Comparison of ENCODE assay signal across 32 cellular contexts in genomic region chr20:38610521-38610920, GRCh38. TPM values are rescaled to one million over a fixed set of nuclear protein-coding genes. Genes with fewer than 3 reads are reported as not detected.
DNase-seq lines count a peak whose midpoint lies in the region; ATAC-seq, FAIRE-seq and TF ChIP-seq lines count a peak whose summit lies in the region.
"Had no signal": no experiment of that assay in that cellular context is flagged by ENCODE, and none has a peak within 500 bp of the region (broad histone marks: within the 10 kb centered on the region; RNA-seq: fewer than 3 reads in every experiment).

No MANE protein-coding gene starts in this region.

- no peaks in the 10 kb centered on the region for H3K36me3 Mint-ChIP-seq in astrocyte (ENCODE audit: low read depth, unreplicated experiment)
- H3K36me3 Mint-ChIP-seq: activated naive CD8-positive, alpha-beta T cell treated with anti-CD3 and anti-CD28 coated beads, Interleukin-2, amount 10 ng/mL, durations not matched to agents 7 days and 5 days; brain had no signal

- peaks cover 4% of the 10 kb centered on the region for H3K4me1 ChIP-seq in astrocyte (ENCODE audit: insufficient read depth, low read length)
- H3K4me1 ChIP-seq in aorta (ENCODE audit: control insufficient read depth in 1 of 2, insufficient read depth in 2 of 2, low read length in 2 of 2) = no peaks in the 10 kb centered on the region
- H3K4me1 ChIP-seq: colonic mucosa, HAP-1, left lung, parathyroid adenoma, sigmoid colon, suprapubic skin, vagina had no signal

- H3K27ac Mint-ChIP-seq in astrocyte (ENCODE audit: unreplicated experiment) = peak overlapping the region; percentile 79
- H3K27ac Mint-ChIP-seq: activated CD4-positive, alpha-beta T cell treated with anti-CD3 and anti-CD28 coated beads, Interleukin-2, amount 10 ng/mL, durations not matched to agents 7 days and 5 days; activated naive CD8-positive, alpha-beta T cell treated with anti-CD3 and anti-CD28 coated beads, Interleukin-2, amount 10 ng/mL, durations not matched to agents 7 days and 5 days; brain; nephron progenitor cell; T-helper 2 cell treated with Interferon-gamma antibody and Interleukin-4, amounts not matched to agents 5 μg/mL and 100 μg/mL, for 36 hours had no signal

- no peak for TF ChIP-seq CTCF in astrocyte (IDR thresholded peaks at IDR 0.05; ENCODE audit: insufficient read depth, low read depth, low read length)

- no peak overlapping the region for H3K9ac ChIP-seq in astrocyte (ENCODE audit: low read length)
- H3K9ac ChIP-seq: parathyroid adenoma had no signal

- no peaks in the 10 kb centered on the region for H3K27me3 Mint-ChIP-seq in astrocyte (ENCODE audit: low read depth, unreplicated experiment)

- H3K4me3 Mint-ChIP-seq in astrocyte (ENCODE audit: unreplicated experiment) = no peak overlapping the region
- H3K4me3 Mint-ChIP-seq: activated CD4-positive, alpha-beta T cell treated with anti-CD3 and anti-CD28 coated beads, Interleukin-2, amount 10 ng/mL, durations not matched to agents 7 days and 5 days; activated naive CD8-positive, alpha-beta T cell treated with anti-CD3 and anti-CD28 coated beads, Interleukin-2, amount 10 ng/mL, durations not matched to agents 7 days and 5 days; brain; nephron progenitor cell; T-helper 2 cell treated with Interferon-gamma antibody and Interleukin-4, amounts not matched to agents 5 μg/mL and 100 μg/mL, for 36 hours had no signal

- peaks cover 7% of the 10 kb centered on the region for H3K9me3 Mint-ChIP-seq in astrocyte (ENCODE audit: unreplicated experiment)
- H3K9me3 Mint-ChIP-seq: activated CD4-positive, alpha-beta T cell treated with anti-CD3 and anti-CD28 coated beads, Interleukin-2, amount 10 ng/mL, durations not matched to agents 7 days and 5 days; activated naive CD8-positive, alpha-beta T cell treated with anti-CD3 and anti-CD28 coated beads, Interleukin-2, amount 10 ng/mL, durations not matched to agents 7 days and 5 days; nephron progenitor cell; T-helper 2 cell treated with Interferon-gamma antibody and Interleukin-4, amounts not matched to agents 5 μg/mL and 100 μg/mL, for 36 hours had no signal

- in situ Hi-C loops in ACHN (cut with HindIII; ENCODE audit: low pct_ligation_motif_present, low pct_unique_long_range_greater_than_20kb, low sequenced_read_pairs) = no loop called here

- ATAC-seq in HG03571 (IDR thresholded peaks at IDR 0.05; ENCODE audit: unreplicated experiment) (no peak), aorta (ENCODE audit: low FRiP score) (no peak)
- ATAC-seq: left lung, Panc1 had no signal

- intact Hi-C loops in aorta (cut with DNase I) = no loop called here

- H3K4me2 ChIP-seq in astrocyte (ENCODE audit: low read length) = peak overlapping the region; percentile 39

- DNase-seq in ACHN (peak; percentile 61), HS-27A (ENCODE audit: low read depth) (peak; percentile 30), astrocyte (ENCODE audit: low read depth) (peak; percentile 66), iris pigment epithelial cell (ENCODE audit: low read depth) (peak; percentile 49), NCI-H187 treated with DMSO at 0.1 percent for 48 hours (lab: John Stamatoyannopoulos, UW) (no peak), aorta (no peak), GOT3 (lab: John Stamatoyannopoulos, UW) (no peak)
- DNase-seq: activated CD4-positive, alpha-beta T cell treated with anti-CD3 and anti-CD28 coated beads, Interleukin-2, amount 10 ng/mL, durations not matched to agents 7 days and 5 days; activated effector memory CD4-positive, alpha-beta T cell treated with Interleukin-2 at 50 U/mL for 16 hours; activated naive CD8-positive, alpha-beta T cell treated with anti-CD3 and anti-CD28 coated beads, Interleukin-2, amount 10 ng/mL, durations not matched to agents 7 days and 5 days; colonic mucosa; DMS 273 treated with DMSO at 0.1 percent for 48 hours; GDM1; head of caudate nucleus; left lung; NCI-H1092 treated with DMSO at 0.1 percent for 48 hours; NCI-H2081; nephron progenitor cell; sigmoid colon had no signal

- H2AFZ ChIP-seq in astrocyte (ENCODE audit: low read depth, low read length) = peak overlapping the region; percentile 33
- H2AFZ ChIP-seq: parathyroid adenoma had no signal

- WGBS in aorta, 2 donors = 44 to 56% methylated on average over 5 of the region's 5 CpGs

- no peaks in the 10 kb centered on the region for H3K79me2 ChIP-seq in astrocyte (ENCODE audit: insufficient read depth, low read length)
- H3K79me2 ChIP-seq: parathyroid adenoma had no signal

- H3K4me1 Mint-ChIP-seq in astrocyte (ENCODE audit: low read depth, unreplicated experiment) = no peaks in the 10 kb centered on the region
- H3K4me1 Mint-ChIP-seq: activated CD4-positive, alpha-beta T cell treated with anti-CD3 and anti-CD28 coated beads, Interleukin-2, amount 10 ng/mL, durations not matched to agents 7 days and 5 days; activated naive CD8-positive, alpha-beta T cell treated with anti-CD3 and anti-CD28 coated beads, Interleukin-2, amount 10 ng/mL, durations not matched to agents 7 days and 5 days; brain had no signal

- H3K9me3 ChIP-seq in astrocyte (ENCODE audit: insufficient read depth, low read depth, low read length) = no peaks in the 10 kb centered on the region
- H3K9me3 ChIP-seq in aorta (ENCODE audit: control insufficient read depth, low read length) = peaks cover 4% of the 10 kb centered on the region
- H3K9me3 ChIP-seq: colonic mucosa, HAP-1, left lung, sigmoid colon, suprapubic skin, vagina had no signal

- H4K20me1 ChIP-seq in astrocyte (ENCODE audit: insufficient read depth, low read length) = no peaks in the 10 kb centered on the region

- peaks cover 8% of the 10 kb centered on the region for H3K27me3 ChIP-seq in astrocyte (ENCODE audit: insufficient read depth, low read length)
- peaks cover 0 to 3% of the 10 kb centered on the region in 2 donors for H3K27me3 ChIP-seq in aorta (ENCODE audit: control insufficient read depth in 1 of 2, insufficient read depth in 2 of 2, low read length in 1 of 2)
- H3K27me3 ChIP-seq: colonic mucosa, vagina had no signal

- H3K4me3 ChIP-seq in astrocyte (ENCODE audit: insufficient read depth, low read depth, low read length) (no peak overlapping the region), aorta (ENCODE audit: low read length in 2 of 2) (no peak overlapping the region)
- H3K4me3 ChIP-seq: colonic mucosa, HAP-1, left lung, sigmoid colon, suprapubic skin, vagina had no signal

- H3K27ac ChIP-seq in astrocyte (ENCODE audit: low read depth, low read length) (no peak overlapping the region), aorta (ENCODE audit: low read depth in 1 of 2, low read length in 2 of 2) (no peak overlapping the region)
- H3K27ac ChIP-seq: C4-2B, colonic mucosa, left lung, parathyroid adenoma, sigmoid colon, suprapubic skin, vagina, VCaP had no signal

- no peak for FAIRE-seq in astrocyte (lab: Jason Lieb, UNC)
- FAIRE-seq: GM18507 had no signal

- H3K36me3 ChIP-seq in astrocyte (ENCODE audit: insufficient read depth, low read length) = no peaks in the 10 kb centered on the region
- H3K36me3 ChIP-seq in aorta (ENCODE audit: control insufficient read depth in 1 of 2, insufficient read depth in 2 of 2, low read length in 1 of 2) = no peaks in the 10 kb centered on the region
- H3K36me3 ChIP-seq: colonic mucosa, HAP-1, left lung, sigmoid colon, suprapubic skin, vagina had no signal

RNA-seq across cellular contexts. Expression of gene ARHGAP40, which starts 8.9 kb away (rescaled TPM):
- total RNA-seq in astrocyte (0.27 TPM in 1 of 2 replicates, not detected in the other), aorta (not detected)
- not detected for polyA plus RNA-seq in aorta
- total RNA-seq: activated CD4-positive, alpha-beta T cell treated with anti-CD3 and anti-CD28 coated beads, Interleukin-2, amount 10 ng/mL, durations not matched to agents 7 days and 5 days; activated naive CD8-positive, alpha-beta T cell treated with anti-CD3 and anti-CD28 coated beads, Interleukin-2, amount 10 ng/mL, durations not matched to agents 7 days and 5 days; colonic mucosa; sigmoid colon had no signal
- polyA plus RNA-seq: AG04450, sigmoid colon had no signal

RNA-seq across cellular contexts. Expression of gene ADIG, which starts 29.5 kb away (rescaled TPM):
- total RNA-seq in astrocyte (not detected in 2 replicates), aorta (not detected)
- not detected for polyA plus RNA-seq in aorta
- total RNA-seq: activated CD4-positive, alpha-beta T cell treated with anti-CD3 and anti-CD28 coated beads, Interleukin-2, amount 10 ng/mL, durations not matched to agents 7 days and 5 days; activated naive CD8-positive, alpha-beta T cell treated with anti-CD3 and anti-CD28 coated beads, Interleukin-2, amount 10 ng/mL, durations not matched to agents 7 days and 5 days; colonic mucosa; left lung; sigmoid colon; SK-MEL-5; suprapubic skin; vagina had no signal
- polyA plus RNA-seq: AG04450, sigmoid colon had no signal

Comparison
In these comparisons a context has a peak if more than half of its experiments do, and no peak if none do; other contexts are left out.
1. DNase-seq: peak in ACHN (single experiment), HS-27A (single experiment), astrocyte (single experiment) and iris pigment epithelial cell (single experiment); none in NCI-H187 treated with DMSO at 0.1 percent for 48 hours (single experiment), aorta (0 of 2) and GOT3 (single experiment).